Comparison of ENCODE assay signal across 15 cellular contexts in the genomic region with DNA sequence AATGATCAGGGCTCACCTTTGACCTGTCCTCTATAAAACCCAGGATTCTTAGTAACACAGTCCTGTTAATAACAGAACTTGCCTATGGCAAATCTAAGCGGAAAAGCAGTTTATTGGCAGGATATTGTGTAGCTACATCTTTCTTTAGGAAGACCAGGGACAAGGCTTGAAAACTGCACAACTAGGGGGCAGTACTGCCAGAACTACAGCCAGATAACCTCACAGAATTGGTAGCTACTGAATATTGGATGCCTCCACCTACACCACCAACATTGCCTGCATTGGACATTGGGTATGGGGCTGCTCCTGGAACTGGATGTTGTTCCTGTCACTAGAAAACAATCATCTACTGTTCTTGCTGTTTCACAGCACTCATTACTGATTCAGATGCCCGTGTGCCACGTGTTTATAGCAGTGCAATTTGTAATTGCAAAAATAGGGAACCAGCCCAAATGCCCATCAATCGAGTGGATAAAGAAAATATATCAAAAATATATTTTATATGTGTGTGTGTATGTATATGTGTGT.
A peak's percentile ranks its signal among the peaks of the same experiment; 100 is the strongest.
DNase-seq lines count a peak whose midpoint lies in the region; ATAC-seq and TF ChIP-seq lines count a peak whose summit lies in the region.
"Had no signal": no experiment of that assay in that cellular context is flagged by ENCODE, and none has a peak within 500 bp of the region (broad histone marks: within the 10 kb centered on the region; RNA-seq: fewer than 3 reads in every experiment).

No MANE protein-coding gene starts in this region.

- DNase-seq in RKO (ENCODE audit: low spot score) (peak; percentile 10), erythroblast (lab: John Stamatoyannopoulos, UW) (peak; percentile 0 to 1), superior temporal gyrus (ENCODE audit: extremely low spot score) (peak; percentile 53), NOMO-1 treated with DMSO at 0.1 percent for 48 hours (lab: John Stamatoyannopoulos, UW; ENCODE audit: unreplicated experiment) (no peak)
- no peak for DNase-seq in stimulated activated naive CD4-positive, alpha-beta T cell (lab: John Stamatoyannopoulos, UW)
- DNase-seq: activated CD4-positive, alpha-beta T cell treated with anti-CD3 and anti-CD28 coated beads, Interleukin-2, amount 50 U/mL, for 48 hours; Caco-2; lower lobe of right lung; NCI-H1105; NCI-H446; RPMI8226 had no signal

- TF ChIP-seq CTCF in GM12875 (IDR thresholded peaks at IDR 0.05; ENCODE audit: borderline replicate concordance, insufficient read depth, low read depth, low read length) = peak; percentile 26; the same call in 1 of the 2 replicates

- no peak overlapping the region for H3K4me3 ChIP-seq in GM12875 (ENCODE audit: low read depth, low read length)
- H3K4me3 ChIP-seq: lower lobe of right lung, tibial nerve had no signal

- TF ChIP-seq POLR2A in erythroblast (IDR thresholded peaks at IDR 0.05; ENCODE audit: low read length) = no peak

- ATAC-seq in HG03469 (IDR thresholded peaks at IDR 0.05; ENCODE audit: unreplicated experiment) (no peak), GM19397 (IDR thresholded peaks at IDR 0.05; ENCODE audit: unreplicated experiment) (no peak)
- ATAC-seq: lower lobe of right lung had no signal

Comparison
In these comparisons a context has a peak if more than half of its experiments do, and no peak if none do; other contexts are left out.
1. DNase-seq: peak in RKO (single experiment), erythroblast (2 of 2) and superior temporal gyrus (single experiment); none in stimulated activated naive CD4-positive, alpha-beta T cell (0 of 6) and NOMO-1 treated with DMSO at 0.1 percent for 48 hours (single experiment).